ENCODE assay signal across 8 cellular contexts in genomic region chr19:33778089-33778791, GRCh38. TPM values are rescaled to one million over a fixed set of nuclear protein-coding genes. Genes with fewer than 3 reads are reported as not detected.
A peak's percentile ranks its signal among the peaks of the same experiment; 100 is the strongest.
DNase-seq lines count a peak whose midpoint lies in the region; ATAC-seq and TF ChIP-seq lines count a peak whose summit lies in the region.

No MANE protein-coding gene starts in this region.

- H3F3A ChIP-seq in DOHH2 (ENCODE audit: control insufficient read depth, insufficient read depth): no peaks in the 10 kb centered on the region
- no peaks in the 10 kb centered on the region for H3F3A ChIP-seq in MM.1S (ENCODE audit: insufficient read depth, low read length)

- no peaks in the 10 kb centered on the region for H3K36me3 Mint-ChIP-seq in activated naive CD4-positive, alpha-beta T cell treated with anti-CD3 and anti-CD28 coated beads, Interleukin-2, amount 50 U/mL, for 72 hours

- DNase-seq in H4 (ENCODE audit: low spot score) (peak; percentile 65), MM.1S (peak; percentile 84), SKM-1 treated with dmso at 0.1 percent for 144 hours (lab: John Stamatoyannopoulos, UW; ENCODE audit: unreplicated experiment) (peak; percentile 71), cardiac muscle cell (ENCODE audit: low read depth in 1 of 2, low spot score in 1 of 2) (peak; percentile 82 to 91), prostate gland (ENCODE audit: low spot score) (peak; percentile 63)
- peak; percentile 81 to 96 for DNase-seq in activated naive CD4-positive, alpha-beta T cell treated with anti-CD3 and anti-CD28 coated beads, Interleukin-2, amount 50 U/mL, for 72 hours (ENCODE audit: low spot score in 2 of 2)

- H3K36me3 ChIP-seq in DOHH2 (ENCODE audit: control insufficient read depth, low read length) (no peaks in the 10 kb centered on the region), MM.1S (replicated peaks; ENCODE audit: insufficient read depth, low read length) (no peaks in the 10 kb centered on the region), cardiac muscle cell (no peaks in the 10 kb centered on the region), prostate gland (no peaks in the 10 kb centered on the region)

- peak; percentile 81 to 91 for ATAC-seq in activated naive CD4-positive, alpha-beta T cell treated with anti-CD3 and anti-CD28 coated beads, Interleukin-2, amount 50 U/mL, for 72 hours
- no peak for ATAC-seq in GM18517 (IDR thresholded peaks at IDR 0.05; ENCODE audit: unreplicated experiment)

- H3K9ac ChIP-seq in MM.1S (ENCODE audit: low read length): no peak overlapping the region

- intact Hi-C loops in prostate gland (cut with DNase I): loop anchor here (5.0 kb wide), 3 partner anchors 219 to 369 kb away; no protein-coding TSS in a partner anchor

- TF ChIP-seq CTCF in DOHH2 (IDR thresholded peaks at IDR 0.05; ENCODE audit: low read depth, low read length, poor library complexity, severe bottlenecking): peak; percentile 100
- peak; percentile 100 for TF ChIP-seq CTCF in MM.1S (IDR thresholded peaks at IDR 0.05; ENCODE audit: low read length)
- peak; percentile 100 for TF ChIP-seq CTCF in cardiac muscle cell (IDR thresholded peaks at IDR 0.05; ENCODE audit: low read depth, low read length)
- TF ChIP-seq CTCF in prostate gland (IDR thresholded peaks at IDR 0.05): peak; percentile 100

- TF ChIP-seq POLR2A in prostate gland (IDR thresholded peaks at IDR 0.05): no peak

- H3K4me3 ChIP-seq in DOHH2 (ENCODE audit: low read length) (no peak overlapping the region), MM.1S (ENCODE audit: low read length) (no peak overlapping the region), cardiac muscle cell (no peak overlapping the region), prostate gland (no peak overlapping the region)

- H3K9me2 ChIP-seq in DOHH2 (replicated peaks; ENCODE audit: control insufficient read depth, low read length): no peaks in the 10 kb centered on the region
- no peaks in the 10 kb centered on the region for H3K9me2 ChIP-seq in MM.1S (replicated peaks; ENCODE audit: insufficient read depth, low read length)

- H3K9me3 ChIP-seq in DOHH2 (ENCODE audit: control insufficient read depth, insufficient read depth, low read length) (no peaks in the 10 kb centered on the region), MM.1S (replicated peaks; ENCODE audit: insufficient read depth, low read length) (no peaks in the 10 kb centered on the region), cardiac muscle cell (ENCODE audit: low read depth) (no peaks in the 10 kb centered on the region), prostate gland (no peaks in the 10 kb centered on the region)

- H4K20me1 ChIP-seq in DOHH2 (ENCODE audit: control insufficient read depth, insufficient read depth, low read depth, low read length): no peaks in the 10 kb centered on the region
- no peaks in the 10 kb centered on the region for H4K20me1 ChIP-seq in MM.1S (ENCODE audit: insufficient read depth, low read length)

- no peaks in the 10 kb centered on the region for H3K79me2 ChIP-seq in DOHH2 (ENCODE audit: control insufficient read depth, low read length)
- no peaks in the 10 kb centered on the region for H3K79me2 ChIP-seq in MM.1S (ENCODE audit: low read length)

- H3K4me2 ChIP-seq in DOHH2 (ENCODE audit: low read length) (no peak overlapping the region), MM.1S (ENCODE audit: low read depth, low read length) (peak overlapping the region; percentile 42; the same call in 1 of the 2 replicates)

- H3K27me3 ChIP-seq in DOHH2 (ENCODE audit: control insufficient read depth, low read length) (no peaks in the 10 kb centered on the region), MM.1S (replicated peaks; ENCODE audit: insufficient read depth, low read length) (peaks cover 48% of the 10 kb centered on the region), cardiac muscle cell (peaks cover 12% of the 10 kb centered on the region), prostate gland (replicated peaks; ENCODE audit: insufficient read depth) (peaks cover 3% of the 10 kb centered on the region)

- H3K27ac Mint-ChIP-seq in activated naive CD4-positive, alpha-beta T cell treated with anti-CD3 and anti-CD28 coated beads, Interleukin-2, amount 50 U/mL, for 72 hours: no peak overlapping the region

- H3K27ac ChIP-seq in DOHH2 (ENCODE audit: low read depth, low read length) (no peak overlapping the region), MM.1S (ENCODE audit: low read length) (no peak overlapping the region), cardiac muscle cell (no peak overlapping the region), prostate gland (no peak overlapping the region)

- 0 out of 2 replicates have a peak overlapping the region, but pooled peaks have one; percentile 25 for H2AFZ ChIP-seq in MM.1S (ENCODE audit: low read length)

- 26% methylated on average over 31 of the region's 49 CpGs for WGBS in prostate gland

- no peaks in the 10 kb centered on the region for H3K9me3 Mint-ChIP-seq in activated naive CD4-positive, alpha-beta T cell treated with anti-CD3 and anti-CD28 coated beads, Interleukin-2, amount 50 U/mL, for 72 hours

- H3K4me1 ChIP-seq in DOHH2 (ENCODE audit: control insufficient read depth, low read length) (no peaks in the 10 kb centered on the region), MM.1S (ENCODE audit: low read length) (no peaks in the 10 kb centered on the region), cardiac muscle cell (ENCODE audit: low read depth) (no peaks in the 10 kb centered on the region), prostate gland (replicated peaks) (no peaks in the 10 kb centered on the region)

RNA-seq across cellular contexts. Expression of gene KCTD15, which starts 18.4 kb away (rescaled TPM):
- total RNA-seq in H4 (2014; rRNA removed; shearing (Covaris generic)): 45.7 and 69.3 TPM in 2 replicates
- total RNA-seq in activated naive CD4-positive, alpha-beta T cell treated with anti-CD3 and anti-CD28 coated beads, Interleukin-2, amount 50 U/mL, for 72 hours: 1 to 10 TPM; 2.0 to 8.9 TPM
- 136 and 161 TPM in 2 replicates for total RNA-seq in cardiac muscle cell
- 17.1 and 21.9 TPM in 2 replicates for polyA plus RNA-seq in cardiac muscle cell
- 10 to 100 TPM; 41.7 to 74.6 TPM for total RNA-seq in prostate gland
